In the genomic region with DNA sequence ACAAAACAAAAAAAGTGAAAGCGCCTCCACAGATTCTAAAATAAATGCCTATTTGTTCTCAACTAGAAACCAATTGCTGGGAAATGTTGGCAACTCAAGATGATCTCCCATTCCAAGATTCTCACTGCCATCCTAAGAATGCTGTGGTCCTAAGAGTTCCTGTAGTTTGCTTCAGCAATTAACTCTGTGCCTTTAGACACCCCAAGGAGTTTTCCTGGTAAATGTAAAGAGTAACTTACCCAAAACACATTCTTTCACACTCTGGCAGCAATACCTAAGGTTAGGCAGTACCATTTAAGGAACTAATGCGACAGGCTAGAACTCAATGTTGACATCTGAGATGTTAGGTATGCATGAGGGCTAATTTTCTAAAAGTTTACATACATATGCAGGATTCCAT, we compare ENCODE assay signal across 1 cellular context.
TF ChIP-seq lines count a peak whose summit lies in the region.

No MANE protein-coding gene starts in this region.

TF ChIP-seq in WTC11, 78 proteins besides CTCF, POLR2A, EP300 and RAD21 (continued from another document):
- TF ChIP-seq USF1 (CRISPR knock-in tag; IDR thresholded peaks at IDR 0.05) (no peak), E2F4 (CRISPR knock-in tag; IDR thresholded peaks at IDR 0.05; ENCODE audit: borderline replicate concordance, low read depth) (no peak), TCF7 (CRISPR knock-in tag; IDR thresholded peaks at IDR 0.05; ENCODE audit: low read depth) (no peak)
